In genomic region chr2:68733365-68733764, GRCh38 we compare ENCODE assay signal across 19 cellular contexts. TPM values are rescaled to one million over a fixed set of nuclear protein-coding genes. Genes with fewer than 3 reads are reported as not detected.
DNase-seq lines count a peak whose midpoint lies in the region; ATAC-seq, FAIRE-seq and TF ChIP-seq lines count a peak whose summit lies in the region.
"Had no signal": no experiment of that assay in that cellular context is flagged by ENCODE, and none has a peak within 500 bp of the region (broad histone marks: within the 10 kb centered on the region; RNA-seq: fewer than 3 reads in every experiment).

No MANE protein-coding gene starts in this region.

- no peak overlapping the region for H2AK5ac ChIP-seq in H9 (ENCODE audit: insufficient read length, low read length)

- peaks cover 27% of the 10 kb centered on the region for H3F3A ChIP-seq in SU-DHL-6 (ENCODE audit: insufficient read depth)

- H2BK15ac ChIP-seq in H9 (ENCODE audit: low read depth, low read length): no peak overlapping the region

- H3K36me3 ChIP-seq in SU-DHL-6 (ENCODE audit: low read length) (no peaks in the 10 kb centered on the region), spleen (no peaks in the 10 kb centered on the region), small intestine (ENCODE audit: control insufficient read depth in 2 of 2, insufficient read depth in 2 of 2, low read length in 2 of 2) (no peaks in the 10 kb centered on the region)
- H3K36me3 ChIP-seq: MG63, SJCRH30 had no signal

- H4K20me1 ChIP-seq in SU-DHL-6 (ENCODE audit: low read depth, low read length): no peaks in the 10 kb centered on the region
- no peaks in the 10 kb centered on the region for H4K20me1 ChIP-seq in H9 (ENCODE audit: control insufficient read depth, insufficient read depth, insufficient read length)

- no peak overlapping the region for H4K8ac ChIP-seq in H9 (replicated peaks; ENCODE audit: insufficient read length, low read depth, low read length)

- H3K18ac ChIP-seq in H9 (ENCODE audit: insufficient read length, low read depth, low read length): no peak overlapping the region

- H3T11ph ChIP-seq in H9 (ENCODE audit: low read length): no peak overlapping the region

- no peak overlapping the region for H3K4me3 ChIP-seq in SU-DHL-6 (ENCODE audit: insufficient read depth, low read length, poor library complexity, severe bottlenecking)
- no peak overlapping the region for H3K4me3 ChIP-seq in spleen
- H3K4me3 ChIP-seq in small intestine (ENCODE audit: low read depth in 1 of 2, low read length in 2 of 2): no peak overlapping the region
- H3K4me3 ChIP-seq: MG63, SJCRH30 had no signal

- 64 to 78% (median 73%) methylated on average over 4 of the region's 4 CpGs for WGBS in spleen, 5 donors
- WGBS in H9 (ENCODE audit: extremely low coverage, insufficient read length, low lambda C conversion rate): no CpG with 5 or more reads among the region's 4 CpGs
- WGBS in small intestine, 3 donors: 70 to 79% (median 71%) methylated on average over 4 of the region's 4 CpGs

- peak overlapping the region; percentile 3 for H2AFZ ChIP-seq in SU-DHL-6 (ENCODE audit: low read depth, low read length, severe bottlenecking)
- no peak overlapping the region for H2AFZ ChIP-seq in H9 (ENCODE audit: low read length)

- CTCF ChIA-PET in CD4-positive, alpha-beta T cell (lab: Charles Lee): interaction anchor here (1.0 to 4.6 kb wide), 8 partner anchors 12 to 192 kb away, joined by 3 to 35 read pairs (median 4); no protein-coding TSS in a partner anchor

- no peak overlapping the region for H4K5ac ChIP-seq in H9 (ENCODE audit: insufficient read length, low read depth, low read length)

- no peak for TF ChIP-seq CTCF in CD4-positive, alpha-beta T cell (IDR thresholded peaks at IDR 0.05)
- TF ChIP-seq CTCF in SU-DHL-6 (IDR thresholded peaks at IDR 0.05; ENCODE audit: insufficient read depth, low read length, poor library complexity, severe bottlenecking): no peak
- no peak for TF ChIP-seq CTCF in spleen (IDR thresholded peaks at IDR 0.05 in 8 of 11, conservative IDR thresholded peaks at IDR 0.05 in 3 of 11)
- no peak for TF ChIP-seq CTCF in H9 (conservative IDR thresholded peaks at IDR 0.05)

- no peak overlapping the region for H2BK5ac ChIP-seq in H9 (ENCODE audit: insufficient read length, low read length)

- no peaks in the 10 kb centered on the region for H3K9me3 Mint-ChIP-seq in CD4-positive, alpha-beta T cell
- H3K9me3 Mint-ChIP-seq in H9: no peaks in the 10 kb centered on the region

- H3K9ac ChIP-seq in SU-DHL-6 (ENCODE audit: low read length) (no peak overlapping the region), H9 (ENCODE audit: extremely low read depth, insufficient read length, low read length) (no peak overlapping the region)

- H3K79me1 ChIP-seq in H9 (ENCODE audit: insufficient read depth, low read depth, low read length, poor library complexity, severe bottlenecking): no peaks in the 10 kb centered on the region

- FAIRE-seq in HTR-8/SVneo (lab: Jason Lieb, UNC) (peak; percentile 31), small intestine (lab: Jason Lieb, UNC) (no peak)

- DNase-seq in CD4-positive, alpha-beta T cell: no peak
- DNase-seq in HTR-8/SVneo (ENCODE audit: insufficient read length, low spot score) (no peak), spleen (no peak), H9 (no peak), small intestine (no peak)
- DNase-seq: ACHN, AML-193, DMS 273 treated with DMSO at 0.1 percent for 48 hours, H7, KG1, MG63, NCI-H1105 treated with DMSO at 0.1 percent for 48 hours, NCI-H187, NCI-H345, NCI-H526 treated with DMSO at 0.1 percent for 48 hours, PC-3, SJCRH30 had no signal

- no peak for TF ChIP-seq POLR2A in spleen (IDR thresholded peaks at IDR 0.05)

- no peak overlapping the region for H2BK12ac ChIP-seq in H9 (ENCODE audit: insufficient read length, low read depth, low read length)

- POLR2A ChIA-PET in CD4-positive, alpha-beta T cell (lab: Charles Lee): interaction anchor here (1.0 to 3.6 kb wide), 14 partner anchors 11 to 267 kb away, joined by 3 to 54 read pairs (median 10); partner anchors contain the start of genes APLF and FBXO48

- no peaks in the 10 kb centered on the region for H3K27me3 ChIP-seq in CD4-positive, alpha-beta T cell (ENCODE audit: control insufficient read depth, insufficient read depth, low read length)
- H3K27me3 ChIP-seq in SU-DHL-6 (ENCODE audit: low read length) (no peaks in the 10 kb centered on the region), spleen (replicated peaks in 1 of 7) (no peaks in the 10 kb centered on the region), H9 (ENCODE audit: insufficient read depth, low read length) (no peaks in the 10 kb centered on the region), small intestine (ENCODE audit: control insufficient read depth in 2 of 2, insufficient read depth in 2 of 2, low read length in 2 of 2) (no peaks in the 10 kb centered on the region)
- H3K27me3 ChIP-seq: MG63, SJCRH30 had no signal

- no peaks in the 10 kb centered on the region for H3K23me2 ChIP-seq in H9 (ENCODE audit: insufficient read length, low read depth, low read length, poor library complexity, severe bottlenecking)

- no peaks in the 10 kb centered on the region for H3K27me3 Mint-ChIP-seq in CD4-positive, alpha-beta T cell
- no peaks in the 10 kb centered on the region; the same call in 1 of the 2 replicates for H3K27me3 Mint-ChIP-seq in H9 (ENCODE audit: low read depth)

- no peaks in the 10 kb centered on the region for H3K9me3 ChIP-seq in CD4-positive, alpha-beta T cell (ENCODE audit: control insufficient read depth, low read length)
- H3K9me3 ChIP-seq in SU-DHL-6 (ENCODE audit: insufficient read depth, low read length) (no peaks in the 10 kb centered on the region), spleen (no peaks in the 10 kb centered on the region), H9 (ENCODE audit: control insufficient read depth, low read depth, low read length) (no peaks in the 10 kb centered on the region), small intestine (ENCODE audit: control insufficient read depth, low read depth) (no peaks in the 10 kb centered on the region)
- H3K9me3 ChIP-seq: MG63, SJCRH30 had no signal

- no peak overlapping the region for H4K91ac ChIP-seq in H9 (ENCODE audit: insufficient read length, low read depth, low read length)

- H3K56ac ChIP-seq in H9 (ENCODE audit: insufficient read length, low read depth, low read length): no peak overlapping the region

- H3K4me1 ChIP-seq in spleen (peaks cover 15 to 76% (median 45%) of the 10 kb centered on the region in 6 donors), H9 (ENCODE audit: insufficient read depth, low read length) (no peaks in the 10 kb centered on the region; the same call in 1 of the 2 replicates), small intestine (ENCODE audit: control insufficient read depth in 2 of 2, insufficient read depth in 1 of 2, low read depth in 1 of 2, low read length in 1 of 2) (no peaks in the 10 kb centered on the region)

- H2BK20ac ChIP-seq in H9 (ENCODE audit: low read depth, low read length, poor library complexity, severe bottlenecking): no peak overlapping the region

- no peak overlapping the region for H3K4me3 Mint-ChIP-seq in CD4-positive, alpha-beta T cell
- H3K4me3 Mint-ChIP-seq in H9: no peak overlapping the region

- no peak overlapping the region for H3K4ac ChIP-seq in H9 (ENCODE audit: low read depth, low read length)

- peaks cover 33% of the 10 kb centered on the region for H3K4me1 Mint-ChIP-seq in CD4-positive, alpha-beta T cell (ENCODE audit: low read depth)
- H3K4me1 Mint-ChIP-seq in H9: peaks cover 3% of the 10 kb centered on the region in 2 experiments; a peak in 1 of 4 replicates

- no peak overlapping the region for H3K14ac ChIP-seq in H9 (ENCODE audit: insufficient read depth, low read length)

- no peak overlapping the region for H3K27ac Mint-ChIP-seq in CD4-positive, alpha-beta T cell
- no peak overlapping the region for H3K27ac Mint-ChIP-seq in H9

- intact Hi-C loops in CD4-positive, alpha-beta T cell (cut with DNase I, micrococcal nuclease): no loop called here
- intact Hi-C loops in spleen (cut with DNase I; ENCODE audit: low total_unique reads): no loop called here

- no peak for ATAC-seq in CD4-positive, alpha-beta T cell (ENCODE audit: poor library complexity)
- no peak for ATAC-seq in GM18502 (IDR thresholded peaks at IDR 0.05; ENCODE audit: poor library complexity, unreplicated experiment)
- ATAC-seq: PC-3 had no signal

- H3K9me2 ChIP-seq in SU-DHL-6 (replicated peaks; ENCODE audit: insufficient read depth, low read length): no peaks in the 10 kb centered on the region

- no peak overlapping the region for H2BK120ac ChIP-seq in H9 (ENCODE audit: low read depth, low read length, poor library complexity, severe bottlenecking)

- peaks cover 33% of the 10 kb centered on the region for H3K79me2 ChIP-seq in SU-DHL-6 (ENCODE audit: insufficient read depth, low read length)
- H3K79me2 ChIP-seq in H9 (ENCODE audit: insufficient read depth, low read length): no peaks in the 10 kb centered on the region

- H3K36me3 Mint-ChIP-seq in CD4-positive, alpha-beta T cell (ENCODE audit: low read depth): peaks cover 16% of the 10 kb centered on the region
- no peaks in the 10 kb centered on the region for H3K36me3 Mint-ChIP-seq in H9 (ENCODE audit: insufficient read depth in 1 of 3, low read depth in 3 of 3)

- H3K4me2 ChIP-seq in SU-DHL-6 (ENCODE audit: low read depth, low read length, poor library complexity, severe bottlenecking): no peak overlapping the region
- no peak overlapping the region for H3K4me2 ChIP-seq in H9 (ENCODE audit: insufficient read depth, insufficient read length, low read length)

- peak overlapping the region; percentile 72 for H3K27ac ChIP-seq in CD4-positive, alpha-beta T cell (ENCODE audit: low read depth, low read length)
- H3K27ac ChIP-seq in SU-DHL-6 (ENCODE audit: low read depth, low read length): peak overlapping the region; percentile 90
- peak overlapping the region; percentile 87 to 95 (median 92) for H3K27ac ChIP-seq in spleen
- no peak overlapping the region for H3K27ac ChIP-seq in H9 (ENCODE audit: insufficient read length, low read depth, low read length)
- peak overlapping the region in 1 of 2 donors; percentile 93 for H3K27ac ChIP-seq in small intestine (ENCODE audit: low read depth in 1 of 2, low read length in 1 of 2)
- H3K27ac ChIP-seq: SJCRH30 had no signal

- H3K23ac ChIP-seq in H9 (ENCODE audit: insufficient read length, low read depth, low read length): no peak overlapping the region

RNA-seq across cellular contexts. Expression of gene ARHGAP25, which starts 1.2 kb away (rescaled TPM):
- total RNA-seq in CD4-positive, alpha-beta T cell: 10 to 100 TPM; 39.3 to 41.8 TPM
- total RNA-seq in spleen (100 to 1,000 TPM; 119 to 173 (median 144) TPM), H9 (2021) (1.3 TPM in 2 replicates)
- polyA plus RNA-seq in spleen (100 to 1,000 TPM in 2 of 3 donors, 10 to 100 TPM in 1; 72.0 to 111 (median 103) TPM), small intestine (1 to 10 TPM; 1.8 to 7.6 (median 3.6) TPM)
- total RNA-seq: PC-3 had no signal

Comparison
In these comparisons a context has a peak if more than half of its experiments do, and no peak if none do; other contexts are left out.
1. RNA of gene ARHGAP25, which starts 1.2 kb away (total RNA-seq): 119 to 173 TPM in spleen and 39.3 to 41.8 TPM in CD4-positive, alpha-beta T cell; 1.3 TPM in H9; every median in the first group is over 10 times any median in the second.